ENCODE assay signal across 14 cellular contexts in genomic region chr5:7894860-7895259, GRCh38. TPM values are rescaled to one million over a fixed set of nuclear protein-coding genes. Genes with fewer than 3 reads are reported as not detected.
A peak's percentile ranks its signal among the peaks of the same experiment; 100 is the strongest.
DNase-seq lines count a peak whose midpoint lies in the region; ATAC-seq and TF ChIP-seq lines count a peak whose summit lies in the region.
"Had no signal": no experiment of that assay in that cellular context is flagged by ENCODE, and none has a peak within 500 bp of the region (broad histone marks: within the 10 kb centered on the region; RNA-seq: fewer than 3 reads in every experiment).

No MANE protein-coding gene starts in this region.

- TF ChIP-seq POLR2A in heart left ventricle (IDR thresholded peaks at IDR 0.05): no peak

- H3K27me3 Mint-ChIP-seq in activated T-helper 17 cell treated with anti-CD3 and anti-CD28 coated beads, Interleukin-2, amount 50 U/mL, for 72 hours: no peaks in the 10 kb centered on the region
- H3K27me3 Mint-ChIP-seq: activated CD4-positive, alpha-beta T cell treated with anti-CD3 and anti-CD28 coated beads, Interleukin-2, amount 10 ng/mL, durations not matched to agents 7 days and 5 days; IgD-negative memory B cell had no signal

- peaks cover 0 to 2% (median 0%) of the 10 kb centered on the region in 12 donors for H3K4me1 ChIP-seq in heart left ventricle
- H3K4me1 ChIP-seq: body of pancreas had no signal

- H3K27ac Mint-ChIP-seq in activated T-helper 17 cell treated with anti-CD3 and anti-CD28 coated beads, Interleukin-2, amount 50 U/mL, for 72 hours: peak overlapping the region; percentile 74
- H3K27ac Mint-ChIP-seq: activated CD4-positive, alpha-beta T cell treated with anti-CD3 and anti-CD28 coated beads, Interleukin-2, amount 10 ng/mL, durations not matched to agents 7 days and 5 days; nephron progenitor cell had no signal

- intact Hi-C loops in heart left ventricle (cut with DNase I): no loop called here

- no peak for TF ChIP-seq CTCF in heart left ventricle (IDR thresholded peaks at IDR 0.05)

- no peak overlapping the region for H3K4me3 Mint-ChIP-seq in activated T-helper 17 cell treated with anti-CD3 and anti-CD28 coated beads, Interleukin-2, amount 50 U/mL, for 72 hours
- H3K4me3 Mint-ChIP-seq: activated CD4-positive, alpha-beta T cell treated with anti-CD3 and anti-CD28 coated beads, Interleukin-2, amount 10 ng/mL, durations not matched to agents 7 days and 5 days; IgD-negative memory B cell; nephron progenitor cell had no signal

- DNase-seq in mucosa of gallbladder (ENCODE audit: low spot score): no peak
- DNase-seq in activated CD4-positive, alpha-beta T cell treated with anti-CD3 and anti-CD28 coated beads, Interleukin-2, amount 50 U/mL, for 1 hour: no peak
- no peak for DNase-seq in glomerular visceral epithelial cell (ENCODE audit: extremely low spot score)
- no peak for DNase-seq in heart left ventricle
- DNase-seq: activated CD4-positive, alpha-beta T cell treated with anti-CD3 and anti-CD28 coated beads, Interleukin-2, amount 10 ng/mL, durations not matched to agents 7 days and 5 days; body of pancreas; Calu3; nephron progenitor cell had no signal

- peaks cover 0 to 100% (median 99%) of the 10 kb centered on the region in 9 donors for H3K36me3 ChIP-seq in heart left ventricle

- H3K4me1 Mint-ChIP-seq in activated T-helper 17 cell treated with anti-CD3 and anti-CD28 coated beads, Interleukin-2, amount 50 U/mL, for 72 hours: peaks cover 15% of the 10 kb centered on the region
- H3K4me1 Mint-ChIP-seq: nephron progenitor cell had no signal

- H3K9me3 Mint-ChIP-seq in activated T-helper 17 cell treated with anti-CD3 and anti-CD28 coated beads, Interleukin-2, amount 50 U/mL, for 72 hours: no peaks in the 10 kb centered on the region
- H3K9me3 Mint-ChIP-seq: activated CD4-positive, alpha-beta T cell treated with anti-CD3 and anti-CD28 coated beads, Interleukin-2, amount 10 ng/mL, durations not matched to agents 7 days and 5 days; IgD-negative memory B cell; nephron progenitor cell had no signal

- no peaks in the 10 kb centered on the region for H3K9me3 ChIP-seq in heart left ventricle
- H3K9me3 ChIP-seq: body of pancreas had no signal

- no peak overlapping the region for H3K27ac ChIP-seq in heart left ventricle
- H3K27ac ChIP-seq: body of pancreas had no signal

- 79 to 88% (median 81%) methylated on average over 2 of the region's 2 CpGs for WGBS in heart left ventricle, 4 donors

- H3K4me3 ChIP-seq in heart left ventricle: no peak overlapping the region
- H3K4me3 ChIP-seq: body of pancreas had no signal

- ATAC-seq in GM18867 (IDR thresholded peaks at IDR 0.05; ENCODE audit: unreplicated experiment): peak; percentile 93
- ATAC-seq in GM21381 (IDR thresholded peaks at IDR 0.05; ENCODE audit: unreplicated experiment): peak; percentile 98
- peak; percentile 96 for ATAC-seq in HG03045 (IDR thresholded peaks at IDR 0.05; ENCODE audit: unreplicated experiment)
- ATAC-seq in activated T-helper 17 cell treated with anti-CD3 and anti-CD28 coated beads, Interleukin-2, amount 50 U/mL, for 72 hours (replicated peaks): peak; percentile 81
- ATAC-seq in heart left ventricle: no peak
- ATAC-seq: body of pancreas, esophagus mucosa had no signal

- H3K27me3 ChIP-seq in heart left ventricle: no peaks in the 10 kb centered on the region
- H3K27me3 ChIP-seq: body of pancreas had no signal

- H3K36me3 Mint-ChIP-seq in activated T-helper 17 cell treated with anti-CD3 and anti-CD28 coated beads, Interleukin-2, amount 50 U/mL, for 72 hours (ENCODE audit: low read depth): peaks cover 99% of the 10 kb centered on the region

RNA-seq across cellular contexts. Expression of gene MTRR, which starts 25.9 kb away (rescaled TPM):
- total RNA-seq in activated T-helper 17 cell treated with anti-CD3 and anti-CD28 coated beads, Interleukin-2, amount 50 U/mL, for 72 hours: 10 to 100 TPM; 27.5 to 62.6 TPM
- total RNA-seq in mucosa of gallbladder (42.9 TPM), heart left ventricle (10 to 100 TPM; 23.5 to 42.2 (median 29.0) TPM)
- polyA plus RNA-seq in heart left ventricle: 10 to 100 TPM in 1 of 2 donors, 1 to 10 TPM in 1; 9.5 to 23.9 TPM

RNA-seq across cellular contexts. Expression of gene FASTKD3, which starts 26.0 kb away (rescaled TPM):
- 10 to 100 TPM in 1 of 2 donors, 1 to 10 TPM in 1; 7.9 to 13.4 TPM for total RNA-seq in activated T-helper 17 cell treated with anti-CD3 and anti-CD28 coated beads, Interleukin-2, amount 50 U/mL, for 72 hours
- 5.5 TPM for total RNA-seq in mucosa of gallbladder
- total RNA-seq in heart left ventricle: 1 to 10 TPM; 4.3 to 7.4 (median 5.8) TPM
- polyA plus RNA-seq in heart left ventricle: 10 to 100 TPM in 1 of 2 donors, 1 to 10 TPM in 1; 6.1 to 11.5 TPM

RNA-seq across cellular contexts. Expression of gene CFAP90, which starts 43.9 kb away (rescaled TPM):
- total RNA-seq in activated T-helper 17 cell treated with anti-CD3 and anti-CD28 coated beads, Interleukin-2, amount 50 U/mL, for 72 hours: not detected
- total RNA-seq in mucosa of gallbladder: not detected
- not detected for total RNA-seq in heart left ventricle
- polyA plus RNA-seq in heart left ventricle: not detected
- total RNA-seq: activated CD4-positive, alpha-beta T cell treated with anti-CD3 and anti-CD28 coated beads, Interleukin-2, amount 10 ng/mL, durations not matched to agents 7 days and 5 days; Calu3; esophagus mucosa had no signal
- polyA plus RNA-seq: IgD-negative memory B cell had no signal

Comparison
In these comparisons a context has a peak if more than half of its experiments do, and no peak if none do; other contexts are left out.
1. ATAC-seq: peak in GM18867 (single experiment), GM21381 (single experiment), HG03045 (single experiment) and activated T-helper 17 cell treated with anti-CD3 and anti-CD28 coated beads, Interleukin-2, amount 50 U/mL, for 72 hours (single experiment); none in heart left ventricle (0 of 4).